ENCODE assay signal across 20 cellular contexts in the genomic region with DNA sequence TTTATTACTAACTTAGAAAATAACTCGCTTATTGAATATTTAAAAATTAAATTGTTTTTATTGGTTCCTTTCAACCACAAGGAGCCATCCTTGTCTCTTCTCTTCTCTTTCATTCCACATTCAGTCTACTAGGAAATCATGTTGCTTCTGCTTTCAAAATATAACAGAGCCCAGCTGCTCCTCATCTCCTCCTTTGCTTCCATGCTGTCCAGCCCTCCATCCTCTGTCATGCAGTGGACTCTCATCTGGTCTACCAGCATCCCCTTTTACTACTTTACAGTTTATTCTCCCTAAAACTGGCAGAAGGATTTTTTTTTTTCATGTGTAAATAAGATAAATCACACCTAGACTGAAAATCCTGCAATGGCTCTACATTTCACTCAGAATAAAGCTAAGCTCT.
"Had no signal": no experiment of that assay in that cellular context is flagged by ENCODE, and none has a peak within 500 bp of the region (broad histone marks: within the 10 kb centered on the region; RNA-seq: fewer than 3 reads in every experiment).

No MANE protein-coding gene starts in this region.

- H3K9me3 ChIP-seq: esophagus muscularis mucosa, lower lobe of right lung, neutrophil, psoas muscle, sigmoid colon had no signal

- H3K36me3 ChIP-seq: esophagus muscularis mucosa, lower lobe of right lung, neutrophil, sigmoid colon had no signal

- H3K27ac ChIP-seq: epithelial cell of prostate, lower lobe of right lung, neutrophil, psoas muscle had no signal

- FAIRE-seq: islet of Langerhans, urothelium cell line had no signal

- DNase-seq: effector memory CD8-positive, alpha-beta T cell; foreskin melanocyte; head of caudate nucleus; hypothalamus; lower lobe of right lung; naive thymus-derived CD4-positive, alpha-beta T cell; psoas muscle; retina; sigmoid colon; stimulated activated CD4-positive, alpha-beta T cell treated with anti-CD3 and anti-CD28 coated beads, Interleukin-2, amount 100 ng/mL, for 24 hours; stimulated activated CD4-positive, alpha-beta T cell treated with anti-CD3 and anti-CD28 coated beads, Interleukin-4, amount 100 ng/mL, for 4 hours; stimulated activated naive B cell treated with anti-CD40 and anti-IgM and Interleukin-4, amounts not matched to agents 10 μg/mL and 1 μg/mL and 100 μg/mL, for 72 hours; stimulated activated naive CD8-positive, alpha-beta T cell treated with anti-CD3 and anti-CD28 coated beads, Interleukin-15, amount 100 ng/mL, for 72 hours had no signal

- H3K27me3 ChIP-seq: esophagus muscularis mucosa, neutrophil, sigmoid colon had no signal

- ATAC-seq: effector memory CD8-positive, alpha-beta T cell; left lobe of liver; lower lobe of right lung; naive thymus-derived CD4-positive, alpha-beta T cell; psoas muscle; stimulated activated naive B cell treated with anti-CD40 and anti-IgM and Interleukin-4, amounts not matched to agents 10 μg/mL and 1 μg/mL and 100 μg/mL, for 72 hours; stimulated activated naive CD8-positive, alpha-beta T cell treated with anti-CD3 and anti-CD28 coated beads, Interleukin-15, amount 100 ng/mL, for 72 hours had no signal

- H3K4me3 ChIP-seq: esophagus muscularis mucosa, lower lobe of right lung, psoas muscle, sigmoid colon, skin epidermis had no signal
